ENCODE assay signal across 8 cellular contexts in the genomic region with DNA sequence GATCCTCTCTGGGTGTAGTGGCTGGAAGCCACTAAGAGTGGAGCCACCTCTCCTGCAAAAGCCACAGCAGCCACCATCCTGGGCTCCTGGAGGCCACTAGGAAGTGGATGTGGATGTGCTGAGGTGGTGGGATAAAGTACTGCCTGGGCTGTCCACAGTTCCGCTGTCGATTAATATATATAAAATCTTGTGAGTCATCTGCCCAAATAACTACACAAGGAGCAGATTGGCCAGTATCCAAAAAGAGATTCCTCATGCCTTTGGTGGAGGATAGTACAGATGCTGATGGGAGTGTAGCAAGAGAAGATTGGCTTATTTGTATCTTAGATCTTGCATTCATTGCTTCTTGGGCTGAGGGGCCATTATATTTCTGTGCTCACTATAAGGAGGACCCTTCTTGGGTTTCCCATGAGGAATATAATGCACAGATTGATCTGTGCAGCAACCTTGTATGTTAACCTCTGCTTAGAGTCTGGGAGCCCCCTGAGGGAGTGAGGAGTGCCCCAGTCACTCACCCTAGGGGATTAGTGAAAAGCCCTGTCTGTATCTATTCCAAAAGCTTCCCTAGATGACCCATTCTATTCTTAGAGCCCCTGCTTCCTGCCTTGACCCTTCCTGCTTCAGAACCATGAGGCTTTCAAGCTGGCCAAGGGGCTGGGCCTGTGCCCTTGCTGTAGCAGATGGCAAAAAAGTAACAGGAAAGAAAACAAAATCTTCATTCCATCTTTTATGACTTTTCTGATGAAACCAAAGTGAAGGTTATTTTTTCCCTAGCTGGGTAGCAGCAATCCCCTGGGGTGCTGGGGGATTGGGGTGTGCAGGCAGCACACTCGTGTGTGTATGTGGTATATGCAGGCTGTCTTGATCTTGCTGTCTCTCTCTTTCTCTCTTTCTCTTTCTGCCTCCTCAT. TPM values are rescaled to one million over a fixed set of nuclear protein-coding genes. Genes with fewer than 3 reads are reported as not detected.
A peak's percentile ranks its signal among the peaks of the same experiment; 100 is the strongest.
DNase-seq lines count a peak whose midpoint lies in the region; ATAC-seq lines count a peak whose summit lies in the region.

No MANE protein-coding gene starts in this region.

- DNase-seq in DMS 273 treated with DMSO at 0.1 percent for 48 hours (lab: John Stamatoyannopoulos, UW) (peak; percentile 18), RPMI7951 (ENCODE audit: low read depth) (peak; percentile 92), renal cortical epithelial cell (ENCODE audit: low read depth) (peak; percentile 31), NAMALWA (ENCODE audit: low spot score) (no peak), anterior cingulate cortex (lab: John Stamatoyannopoulos, UW) (no peak), UCSD-AML1 (lab: John Stamatoyannopoulos, UW; ENCODE audit: unreplicated experiment) (no peak)

- peak; percentile 37 for ATAC-seq in esophagus mucosa
- ATAC-seq in HG02981 (IDR thresholded peaks at IDR 0.05; ENCODE audit: unreplicated experiment): no peak

RNA-seq across cellular contexts. Expression of gene RCSD1, which starts 31.8 kb away (rescaled TPM):
- total RNA-seq in RPMI7951 (2014; rRNA removed; shearing (Covaris generic)): 0.12 and 0.59 TPM in 2 replicates
- 2.4 TPM for total RNA-seq in esophagus mucosa
- total RNA-seq in renal cortical epithelial cell: 0.05 TPM in 1 of 2 replicates, not detected in the other

RNA-seq across cellular contexts. Expression of gene MPZL1, which starts 60.0 kb away (rescaled TPM):
- 48.0 and 59.1 TPM in 2 replicates for total RNA-seq in RPMI7951 (2014; rRNA removed; shearing (Covaris generic))
- total RNA-seq in esophagus mucosa: 97.5 TPM
- 133 and 183 TPM in 2 replicates for total RNA-seq in renal cortical epithelial cell

Comparison
In these comparisons a context has a peak if more than half of its experiments do, and no peak if none do; other contexts are left out.
1. DNase-seq: peak in DMS 273 treated with DMSO at 0.1 percent for 48 hours (single experiment), RPMI7951 (single experiment) and renal cortical epithelial cell (single experiment); none in NAMALWA (single experiment), anterior cingulate cortex (0 of 58) and UCSD-AML1 (single experiment).